ENCODE assay signal across 8 cellular contexts in genomic region chr10:125160856-125161569, GRCh38. TPM values are rescaled to one million over a fixed set of nuclear protein-coding genes. Genes with fewer than 3 reads are reported as not detected.
DNase-seq lines count a peak whose midpoint lies in the region; ATAC-seq, FAIRE-seq and TF ChIP-seq lines count a peak whose summit lies in the region.

No MANE protein-coding gene starts in this region.

- FAIRE-seq in G401.6 (lab: Jason Lieb, UNC) = peak; percentile 74

- H3K27me3 ChIP-seq in A673 (replicated peaks; ENCODE audit: insufficient read depth, low read depth, low read length, poor library complexity) (no peaks in the 10 kb centered on the region), esophagus muscularis mucosa (no peaks in the 10 kb centered on the region)

- peak overlapping the region; percentile 85 for H3K4me3 Mint-ChIP-seq in type B pancreatic cell

- H3K36me3 ChIP-seq in A673 (ENCODE audit: insufficient read depth, low read length, poor library complexity, severe bottlenecking) (no peaks in the 10 kb centered on the region), esophagus muscularis mucosa (no peaks in the 10 kb centered on the region)

- peaks cover 19% of the 10 kb centered on the region for H3K4me1 Mint-ChIP-seq in type B pancreatic cell (ENCODE audit: unreplicated experiment)

- peak; percentile 40; the same call in 1 of the 2 replicates for TF ChIP-seq CTCF in A673 (conservative IDR thresholded peaks at IDR 0.05; ENCODE audit: low read depth, low read length)
- TF ChIP-seq CTCF in esophagus muscularis mucosa (IDR thresholded peaks at IDR 0.05) = peak in 1 of 3 experiments; percentile 49
- no peak for TF ChIP-seq CTCF in type B pancreatic cell (conservative IDR thresholded peaks at IDR 0.05)

- no peak for TF ChIP-seq POLR2A in esophagus muscularis mucosa (IDR thresholded peaks at IDR 0.05; ENCODE audit: low read depth)

- TF ChIP-seq EP300 in esophagus muscularis mucosa (IDR thresholded peaks at IDR 0.05) = no peak

- H3K4me3 ChIP-seq in A673 (ENCODE audit: low read depth, low read length, poor library complexity, severe bottlenecking) (peak overlapping the region; percentile 91), esophagus muscularis mucosa (peak overlapping the region; percentile 92 to 99 (median 94))

- peaks cover 31% of the 10 kb centered on the region for H3K4me1 ChIP-seq in A673 (ENCODE audit: insufficient read depth, low read length, poor library complexity, severe bottlenecking)
- H3K4me1 ChIP-seq in esophagus muscularis mucosa = peaks cover 29 to 35% (median 33%) of the 10 kb centered on the region in 4 donors

- CTCF ChIA-PET in A673 (lab: Charles Lee) = interaction anchor here (0.6 kb wide), 1 partner anchor 327 kb away, joined by 3 read pairs; no protein-coding TSS in a partner anchor

- H3K27me3 Mint-ChIP-seq in type B pancreatic cell = no peaks in the 10 kb centered on the region

- no peaks in the 10 kb centered on the region for H3K36me3 Mint-ChIP-seq in type B pancreatic cell

- under 1% methylated on average over 40 of the region's 68 CpGs for WGBS in esophagus muscularis mucosa

- ATAC-seq in GM19035 (IDR thresholded peaks at IDR 0.05; ENCODE audit: unreplicated experiment) = no peak

- DNase-seq in A673 (ENCODE audit: low spot score) (peak; percentile 96), NCI-H1694 (lab: John Stamatoyannopoulos, UW) (peak; percentile 44), esophagus muscularis mucosa (ENCODE audit: extremely low spot score) (no peak), midbrain (lab: John Stamatoyannopoulos, UW) (peak; percentile 59), type B pancreatic cell (ENCODE audit: extremely low spot score, unreplicated experiment) (peak; percentile 84)
- DNase-seq in activated CD4-positive, alpha-beta T cell treated with anti-CD3 and anti-CD28 coated beads, Interleukin-2, amount 50 U/mL, for 48 hours = peak; percentile 8 to 12

- no TSS peak for BruUV-seq in A673 (replicated peaks; lab: Mats Ljungman, UMichigan)

- POLR2A ChIA-PET in A673 (lab: Charles Lee; ENCODE audit: low non-redundant PET) = interaction anchor here (0.6 kb wide), 1 partner anchor 18 kb away, joined by 9 read pairs; no protein-coding TSS in a partner anchor

- H3K9me3 Mint-ChIP-seq in type B pancreatic cell = no peaks in the 10 kb centered on the region

- H3K9me3 ChIP-seq in A673 (ENCODE audit: low read depth, low read length, poor library complexity, severe bottlenecking) = no peaks in the 10 kb centered on the region
- H3K9me3 ChIP-seq in esophagus muscularis mucosa = no peaks in the 10 kb centered on the region

- H3K27ac ChIP-seq in A673 (ENCODE audit: low read depth, low read length, poor library complexity, severe bottlenecking) = peak overlapping the region; percentile 87
- peak overlapping the region; percentile 95 to 99 (median 98) for H3K27ac ChIP-seq in esophagus muscularis mucosa (replicated peaks in 1 of 4)

- peak overlapping the region; percentile 89 for H3K27ac Mint-ChIP-seq in type B pancreatic cell

- intact Hi-C loops in A673 (cut with micrococcal nuclease; ENCODE audit: unreplicated experiment) = loop anchor here (2.0 kb wide), 1 partner anchor 468 kb away; no protein-coding TSS in a partner anchor
- intact Hi-C loops in esophagus muscularis mucosa (cut with DNase I) = loop anchor here (5.0 kb wide), 2 partner anchors 164 to 181 kb away; no protein-coding TSS in a partner anchor

RNA-seq across cellular contexts. Expression of gene CTBP2, which starts 0.7 kb away (rescaled TPM):
- total RNA-seq in A673 (2021) = 77.8 and 81.7 TPM in 2 replicates
- 100 to 1,000 TPM in 1 of 4 donors, 10 to 100 TPM in 3; 69.7 to 125 (median 84.7) TPM for total RNA-seq in esophagus muscularis mucosa
- 101 and 113 TPM in 2 replicates for total RNA-seq in type B pancreatic cell (ENCODE audit: low replicate concordance)
